In the genomic region with DNA sequence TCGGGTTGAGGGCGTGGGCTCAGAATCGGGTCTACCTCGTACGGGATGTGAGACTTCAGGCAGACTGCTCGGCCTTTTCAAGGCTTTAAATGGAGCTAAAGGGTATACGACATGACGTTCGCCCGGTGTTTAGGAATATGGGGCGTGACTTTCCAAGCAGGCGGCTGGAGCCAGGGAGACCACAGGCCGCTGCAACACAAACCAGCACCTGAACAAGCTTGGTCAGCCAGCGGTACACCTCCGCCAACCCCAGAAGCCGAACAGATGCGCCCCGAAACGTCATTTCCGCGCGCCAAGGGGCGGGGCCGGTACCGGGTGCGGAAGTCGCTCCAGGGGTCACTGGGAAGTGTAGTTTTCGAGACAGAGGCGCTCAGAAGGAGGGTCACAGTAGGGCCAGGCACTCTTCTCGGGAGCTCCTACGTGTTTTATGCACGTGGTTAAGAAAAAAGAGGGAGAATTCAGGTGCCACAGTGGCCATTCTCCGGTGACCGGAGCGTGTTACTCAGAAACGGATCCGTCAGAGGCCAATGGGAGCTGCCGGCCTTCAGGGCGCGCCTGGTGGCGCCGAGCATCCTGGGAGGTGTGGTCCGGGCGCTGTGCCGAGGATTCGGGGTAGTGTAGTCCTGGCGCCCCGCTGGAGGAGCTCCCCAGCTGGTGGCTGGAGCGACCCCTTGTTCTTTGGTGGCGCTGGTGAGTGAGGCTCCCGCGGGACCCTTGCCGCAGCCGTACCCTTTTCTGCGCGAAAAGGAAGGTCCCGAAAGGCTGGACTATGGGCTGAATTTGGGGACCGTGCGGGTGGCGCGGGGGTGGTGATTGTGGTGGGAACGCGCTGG, we compare ENCODE assay signal across 8 cellular contexts. TPM values are rescaled to one million over a fixed set of nuclear protein-coding genes. Genes with fewer than 3 reads are reported as not detected.
DNase-seq lines count a peak whose midpoint lies in the region; ATAC-seq and TF ChIP-seq lines count a peak whose summit lies in the region.

A gene (plus strand): TSS at position 613 of the 833 bp plus-strand sequence. CDS start 17,160 bp downstream, outside the sequence.

- peak; percentile 95 for DNase-seq in DND-41
- peak; percentile 92 for DNase-seq in KG1 (lab: John Stamatoyannopoulos, UW)
- DNase-seq in activated T-cell treated with anti-CD3 and anti-CD28 coated beads, Interleukin-2, amount 50 U/mL, for 48 hours = peak; percentile 98 to 99
- DNase-seq in esophagus muscularis mucosa (ENCODE audit: extremely low spot score) = peak; percentile 99
- peak; percentile 97 for DNase-seq in stimulated activated CD8-positive, alpha-beta memory T cell treated with anti-CD3 and anti-CD28 coated beads, Interleukin-7, amount 100 ng/mL, for 24 hours (ENCODE audit: low read depth)

- H3K79me2 ChIP-seq in DND-41 (ENCODE audit: insufficient read depth, low read length) = peaks cover 41% of the 10 kb centered on the region

- H3K9ac ChIP-seq in DND-41 (ENCODE audit: low read depth, low read length) = peak within 1 kb of the TSS; percentile 73

- peak within 1 kb of the TSS; percentile 96 for H2AFZ ChIP-seq in DND-41 (ENCODE audit: low read depth, low read length)

- no peak for TF ChIP-seq EP300 in esophagus muscularis mucosa (IDR thresholded peaks at IDR 0.05)

- no peaks in the 10 kb centered on the region for H4K20me1 ChIP-seq in DND-41 (ENCODE audit: insufficient read depth, low read length)

- H3K9me3 ChIP-seq in DND-41 (ENCODE audit: insufficient read depth, low read length, severe bottlenecking) = peaks cover 20% of the 10 kb centered on the region
- H3K9me3 ChIP-seq in esophagus muscularis mucosa = peaks cover 0 to 19% (median 19%) of the 10 kb centered on the region in 4 donors
- H3K9me3 ChIP-seq in muscle layer of duodenum (ENCODE audit: control insufficient read depth in 1 of 2, low read length in 2 of 2) = peaks cover 16 to 18% of the 10 kb centered on the region in 2 donors

- H3K36me3 ChIP-seq in DND-41 (ENCODE audit: insufficient read depth, low read length) (peaks cover 10% of the 10 kb centered on the region), esophagus muscularis mucosa (peaks cover 0 to 20% (median 8%) of the 10 kb centered on the region in 4 donors), muscle layer of duodenum (ENCODE audit: control insufficient read depth in 1 of 2, insufficient read depth in 2 of 2, low read length in 2 of 2) (peaks cover 0 to 3% of the 10 kb centered on the region in 2 donors)

- peak; percentile 25 for TF ChIP-seq CTCF in DND-41 (IDR thresholded peaks at IDR 0.05; ENCODE audit: borderline replicate concordance, extremely low read depth, low read length, poor library complexity, severe bottlenecking)
- TF ChIP-seq CTCF in esophagus muscularis mucosa (IDR thresholded peaks at IDR 0.05) = peak in 1 of 3 experiments; percentile 16

- H3K27me3 ChIP-seq in DND-41 (ENCODE audit: insufficient read depth, low read length, poor library complexity) (no peaks in the 10 kb centered on the region), esophagus muscularis mucosa (peaks cover 0 to 13% (median 0%) of the 10 kb centered on the region in 4 donors), muscle layer of duodenum (ENCODE audit: low read depth, low read length) (no peaks in the 10 kb centered on the region)

- H3K4me1 ChIP-seq in DND-41 (ENCODE audit: insufficient read depth, low read length) = peaks cover 23% of the 10 kb centered on the region
- peaks cover 16 to 30% (median 19%) of the 10 kb centered on the region in 4 donors for H3K4me1 ChIP-seq in esophagus muscularis mucosa
- H3K4me1 ChIP-seq in muscle layer of duodenum (ENCODE audit: control insufficient read depth in 1 of 2, insufficient read depth in 2 of 2, low read length in 2 of 2) = peaks cover 11 to 17% of the 10 kb centered on the region in 2 donors

- intact Hi-C loops in esophagus muscularis mucosa (cut with DNase I) = loop anchor here (5.0 kb wide), 1 partner anchor 151 kb away; a partner anchor contains a TSS

- ATAC-seq in DND-41 (ENCODE audit: insufficient read depth, low read depth) (peak; percentile 98), GM21737 (IDR thresholded peaks at IDR 0.05; ENCODE audit: unreplicated experiment) (peak; percentile 97)

- WGBS in esophagus muscularis mucosa = 0% methylated on average over 32 of the region's 63 CpGs

- peak within 1 kb of the TSS; percentile 88 for H3K4me2 ChIP-seq in DND-41 (ENCODE audit: insufficient read depth, low read length)

- peak within 1 kb of the TSS; percentile 75 to 82 for H3K4me3 ChIP-seq in DND-41 (ENCODE audit: low read depth in 1 of 2, low read length in 2 of 2)
- H3K4me3 ChIP-seq in esophagus muscularis mucosa = peak within 1 kb of the TSS; percentile 74 to 89 (median 80)
- peak within 1 kb of the TSS; percentile 91 to 99 for H3K4me3 ChIP-seq in muscle layer of duodenum (ENCODE audit: low read depth in 1 of 2, low read length in 2 of 2)

- H3K27ac ChIP-seq in DND-41 (ENCODE audit: low read length) = peak within 1 kb of the TSS; percentile 98
- peak within 1 kb of the TSS; percentile 87 to 96 (median 93) for H3K27ac ChIP-seq in esophagus muscularis mucosa (replicated peaks in 1 of 4)
- H3K27ac ChIP-seq in muscle layer of duodenum (ENCODE audit: low read length) = peak within 1 kb of the TSS; percentile 98

- TF ChIP-seq POLR2A in esophagus muscularis mucosa (IDR thresholded peaks at IDR 0.05; ENCODE audit: low read depth) = no peak

TF ChIP-seq in PFSK-1, 5 proteins besides CTCF, POLR2A, EP300 and RAD21:
- TF ChIP-seq, protein P1, sequence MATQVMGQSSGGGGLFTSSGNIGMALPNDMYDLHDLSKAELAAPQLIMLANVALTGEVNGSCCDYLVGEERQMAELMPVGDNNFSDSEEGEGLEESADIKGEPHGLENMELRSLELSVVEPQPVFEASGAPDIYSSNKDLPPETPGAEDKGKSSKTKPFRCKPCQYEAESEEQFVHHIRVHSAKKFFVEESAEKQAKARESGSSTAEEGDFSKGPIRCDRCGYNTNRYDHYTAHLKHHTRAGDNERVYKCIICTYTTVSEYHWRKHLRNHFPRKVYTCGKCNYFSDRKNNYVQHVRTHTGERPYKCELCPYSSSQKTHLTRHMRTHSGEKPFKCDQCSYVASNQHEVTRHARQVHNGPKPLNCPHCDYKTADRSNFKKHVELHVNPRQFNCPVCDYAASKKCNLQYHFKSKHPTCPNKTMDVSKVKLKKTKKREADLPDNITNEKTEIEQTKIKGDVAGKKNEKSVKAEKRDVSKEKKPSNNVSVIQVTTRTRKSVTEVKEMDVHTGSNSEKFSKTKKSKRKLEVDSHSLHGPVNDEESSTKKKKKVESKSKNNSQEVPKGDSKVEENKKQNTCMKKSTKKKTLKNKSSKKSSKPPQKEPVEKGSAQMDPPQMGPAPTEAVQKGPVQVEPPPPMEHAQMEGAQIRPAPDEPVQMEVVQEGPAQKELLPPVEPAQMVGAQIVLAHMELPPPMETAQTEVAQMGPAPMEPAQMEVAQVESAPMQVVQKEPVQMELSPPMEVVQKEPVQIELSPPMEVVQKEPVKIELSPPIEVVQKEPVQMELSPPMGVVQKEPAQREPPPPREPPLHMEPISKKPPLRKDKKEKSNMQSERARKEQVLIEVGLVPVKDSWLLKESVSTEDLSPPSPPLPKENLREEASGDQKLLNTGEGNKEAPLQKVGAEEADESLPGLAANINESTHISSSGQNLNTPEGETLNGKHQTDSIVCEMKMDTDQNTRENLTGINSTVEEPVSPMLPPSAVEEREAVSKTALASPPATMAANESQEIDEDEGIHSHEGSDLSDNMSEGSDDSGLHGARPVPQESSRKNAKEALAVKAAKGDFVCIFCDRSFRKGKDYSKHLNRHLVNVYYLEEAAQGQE (IDR thresholded peaks at IDR 0.05; ENCODE audit: insufficient read depth in 1 of 2, low read depth in 2 of 2, low read length in 2 of 2) = peak; percentile 15 to 45; a peak in 1 of 4 replicates
- no peak for TF ChIP-seq SIN3A (IDR thresholded peaks at IDR 0.05; ENCODE audit: borderline replicate concordance, insufficient read depth, low read length)
- no peak for TF ChIP-seq FOXP2 (optimal IDR thresholded peaks at IDR 0.05; ENCODE audit: borderline replicate concordance, extremely low read depth, extremely low read length, insufficient read depth)
- TF ChIP-seq POLR2AphosphoS5 (IDR thresholded peaks at IDR 0.05; ENCODE audit: low read depth, low read length) = peak; percentile 91
- peak; percentile 80; the same call in 1 of the 2 replicates for TF ChIP-seq TAF1 (IDR thresholded peaks at IDR 0.05; ENCODE audit: borderline replicate concordance, insufficient read depth, low read length)

RNA-seq across cellular contexts. Expression of the gene that starts here (rescaled TPM):
- 13.0 TPM for polyA plus RNA-seq in PFSK-1 (2012; ENCODE audit: insufficient read length, low read depth)
- total RNA-seq in esophagus muscularis mucosa = 10 to 100 TPM; 10.9 to 18.9 (median 14.6) TPM

Comparison
In these comparisons a context has a peak if more than half of its experiments do, and no peak if none do; other contexts are left out.
1. Peak in every context shown above with its lines: DNase-seq, ATAC-seq, H3K4me3 ChIP-seq and H3K27ac ChIP-seq.